In the genomic region with DNA sequence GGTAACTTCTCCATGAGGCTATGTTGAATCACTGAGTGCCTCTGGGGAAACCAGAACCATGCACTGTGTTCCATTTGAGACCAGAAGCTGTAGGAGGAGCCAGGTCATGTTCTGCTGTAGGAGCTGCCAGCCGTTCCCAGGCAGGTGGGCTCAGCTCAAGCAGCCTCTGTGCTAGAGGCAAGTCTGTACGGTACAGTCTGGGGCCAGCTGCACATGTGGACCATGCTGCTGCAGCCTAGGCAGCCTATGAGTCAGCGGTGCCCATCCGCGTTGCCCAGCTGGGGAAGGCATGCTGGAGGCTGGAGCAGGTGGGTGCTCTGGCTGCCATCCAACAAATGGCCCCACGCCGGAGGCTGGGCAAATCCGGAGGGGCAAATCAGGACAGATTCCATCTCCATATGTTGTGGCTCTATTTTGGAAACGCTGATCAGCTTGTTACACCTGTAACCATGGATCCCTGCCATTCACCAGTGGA, we compare ENCODE assay signal across 15 cellular contexts. TPM values are rescaled to one million over a fixed set of nuclear protein-coding genes. Genes with fewer than 3 reads are reported as not detected.
DNase-seq lines count a peak whose midpoint lies in the region; ATAC-seq and TF ChIP-seq lines count a peak whose summit lies in the region.
"Had no signal": no experiment of that assay in that cellular context is flagged by ENCODE, and none has a peak within 500 bp of the region (broad histone marks: within the 10 kb centered on the region; RNA-seq: fewer than 3 reads in every experiment).

No MANE protein-coding gene starts in this region.

- no peaks in the 10 kb centered on the region for H3K36me3 Mint-ChIP-seq in natural killer cell treated with Interleukin-12 subunit alpha and Interleukin-12 subunit beta and Interleukin-15 and Interleukin-18, amount 100 ng/mL, for 72 hours
- H3K36me3 Mint-ChIP-seq: activated CD4-positive, alpha-beta memory T cell treated with anti-CD3 and anti-CD28 coated beads for 36 hours had no signal

- H3K4me3 Mint-ChIP-seq in natural killer cell treated with Interleukin-12 subunit alpha and Interleukin-12 subunit beta and Interleukin-15 and Interleukin-18, amount 100 ng/mL, for 72 hours = no peak overlapping the region
- H3K4me3 Mint-ChIP-seq: activated CD4-positive, alpha-beta memory T cell treated with anti-CD3 and anti-CD28 coated beads for 36 hours had no signal

- no peak overlapping the region for H3K27ac ChIP-seq in WERI-Rb-1
- H3K27ac ChIP-seq in suprapubic skin = no peak overlapping the region
- H3K27ac ChIP-seq: tibial artery had no signal

- no peaks in the 10 kb centered on the region for H3K4me1 Mint-ChIP-seq in natural killer cell treated with Interleukin-12 subunit alpha and Interleukin-12 subunit beta and Interleukin-15 and Interleukin-18, amount 100 ng/mL, for 72 hours (ENCODE audit: low read depth in 2 of 2)

- TF ChIP-seq CTCF in WERI-Rb-1 (IDR thresholded peaks at IDR 0.05; ENCODE audit: low read depth, low read length) (no peak), suprapubic skin (IDR thresholded peaks at IDR 0.05) (no peak)

- no peaks in the 10 kb centered on the region for H3K4me1 ChIP-seq in suprapubic skin
- H3K4me1 ChIP-seq: tibial artery had no signal

- no peak for TF ChIP-seq POLR2A in suprapubic skin (IDR thresholded peaks at IDR 0.05)

- H3K4me3 ChIP-seq in WERI-Rb-1 (ENCODE audit: low read depth, low read length) (no peak overlapping the region), suprapubic skin (no peak overlapping the region)
- H3K4me3 ChIP-seq: tibial artery had no signal

- H3K9me3 ChIP-seq in WERI-Rb-1 (ENCODE audit: severe bottlenecking) = no peaks in the 10 kb centered on the region
- no peaks in the 10 kb centered on the region for H3K9me3 ChIP-seq in suprapubic skin
- H3K9me3 ChIP-seq: tibial artery had no signal

- no peaks in the 10 kb centered on the region for H3K27me3 ChIP-seq in WERI-Rb-1 (ENCODE audit: insufficient read depth, low read depth, severe bottlenecking)
- H3K27me3 ChIP-seq in suprapubic skin = peaks cover 26% of the 10 kb centered on the region

- H3K36me3 ChIP-seq in WERI-Rb-1 (no peaks in the 10 kb centered on the region), suprapubic skin (no peaks in the 10 kb centered on the region)
- H3K36me3 ChIP-seq: tibial artery had no signal

- 62% methylated on average over 7 of the region's 9 CpGs for WGBS in suprapubic skin

- peaks cover 27 to 39% of the 10 kb centered on the region in 2 donors for H3K27me3 Mint-ChIP-seq in natural killer cell treated with Interleukin-12 subunit alpha and Interleukin-12 subunit beta and Interleukin-15 and Interleukin-18, amount 100 ng/mL, for 72 hours

- TF ChIP-seq EP300 in suprapubic skin (IDR thresholded peaks at IDR 0.05) = no peak

- DNase-seq in NCI-H2227 (lab: John Stamatoyannopoulos, UW; ENCODE audit: unreplicated experiment) (peak; percentile 31), NCI-H2227 treated with DMSO at 0.1 percent for 48 hours (lab: John Stamatoyannopoulos, UW) (no peak), NCI-H345 treated with DMSO at 0.1 percent for 48 hours (lab: John Stamatoyannopoulos, UW; ENCODE audit: unreplicated experiment) (peak; percentile 50), WERI-Rb-1 (peak; percentile 51), suprapubic skin (ENCODE audit: low spot score in 2 of 2) (peak; percentile 41 to 69), H4 (ENCODE audit: low spot score) (no peak), T-helper 1 cell (no peak)
- DNase-seq in natural killer cell treated with Interleukin-12 subunit alpha and Interleukin-12 subunit beta and Interleukin-15 and Interleukin-18, amount 100 ng/mL, for 72 hours (ENCODE audit: low spot score) = no peak
- DNase-seq: activated CD4-positive, alpha-beta memory T cell treated with anti-CD3 and anti-CD28 coated beads for 36 hours; foreskin fibroblast; T-helper 9 cell had no signal

- H3K9me3 Mint-ChIP-seq in natural killer cell treated with Interleukin-12 subunit alpha and Interleukin-12 subunit beta and Interleukin-15 and Interleukin-18, amount 100 ng/mL, for 72 hours = no peaks in the 10 kb centered on the region
- H3K9me3 Mint-ChIP-seq: activated CD4-positive, alpha-beta memory T cell treated with anti-CD3 and anti-CD28 coated beads for 36 hours had no signal

- no peak for ATAC-seq in natural killer cell treated with Interleukin-12 subunit alpha and Interleukin-12 subunit beta and Interleukin-15 and Interleukin-18, amount 100 ng/mL, for 72 hours
- ATAC-seq: HepG2, Panc1 had no signal

- no peak overlapping the region for H3K27ac Mint-ChIP-seq in natural killer cell treated with Interleukin-12 subunit alpha and Interleukin-12 subunit beta and Interleukin-15 and Interleukin-18, amount 100 ng/mL, for 72 hours
- H3K27ac Mint-ChIP-seq: activated CD4-positive, alpha-beta memory T cell treated with anti-CD3 and anti-CD28 coated beads for 36 hours had no signal

RNA-seq across cellular contexts. Expression of a gene that starts 22.0 kb away (rescaled TPM):
- not detected for total RNA-seq in suprapubic skin
- not detected for total RNA-seq in natural killer cell treated with Interleukin-12 subunit alpha and Interleukin-12 subunit beta and Interleukin-15 and Interleukin-18, amount 100 ng/mL, for 72 hours
- 0.14 TPM in 1 of 2 replicates, not detected in the other for total RNA-seq in H4 (2014; rRNA removed; shearing (Covaris generic))
- total RNA-seq: activated CD4-positive, alpha-beta memory T cell treated with anti-CD3 and anti-CD28 coated beads for 36 hours; osteocyte had no signal

Comparison
In these comparisons a context has a peak if more than half of its experiments do, and no peak if none do; other contexts are left out.
1. DNase-seq: peak in NCI-H2227 (single experiment), NCI-H345 treated with DMSO at 0.1 percent for 48 hours (single experiment), WERI-Rb-1 (single experiment) and suprapubic skin (2 of 2); none in NCI-H2227 treated with DMSO at 0.1 percent for 48 hours (single experiment), natural killer cell treated with Interleukin-12 subunit alpha and Interleukin-12 subunit beta and Interleukin-15 and Interleukin-18, amount 100 ng/mL, for 72 hours (single experiment), H4 (single experiment) and T-helper 1 cell (0 of 5).